Comparison of ENCODE assay signal across 11 cellular contexts in the genomic region with DNA sequence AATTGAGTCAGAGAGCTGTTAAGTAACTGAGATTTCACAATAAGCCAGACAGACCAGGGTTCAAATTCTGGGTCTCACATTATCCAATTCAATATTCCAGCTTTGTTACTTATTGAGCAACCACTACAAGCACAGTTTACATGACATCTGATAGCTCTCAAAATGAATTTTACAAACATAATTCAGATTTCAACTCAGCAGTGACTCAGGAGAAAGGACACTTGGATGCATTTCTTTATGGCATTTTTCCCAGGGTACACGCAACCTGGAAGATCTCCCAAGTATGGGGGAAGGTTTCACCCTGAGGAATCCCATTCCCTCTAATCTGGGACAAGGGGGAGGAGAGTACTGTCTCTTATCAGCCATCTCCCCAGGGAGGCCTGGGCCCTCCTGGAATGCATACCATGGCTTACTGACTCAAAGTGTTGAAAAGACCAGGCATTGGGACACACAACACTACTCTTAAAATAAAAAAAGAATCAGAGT.
DNase-seq lines count a peak whose midpoint lies in the region; ATAC-seq and TF ChIP-seq lines count a peak whose summit lies in the region.
"Had no signal": no experiment of that assay in that cellular context is flagged by ENCODE, and none has a peak within 500 bp of the region (broad histone marks: within the 10 kb centered on the region; RNA-seq: fewer than 3 reads in every experiment).

No MANE protein-coding gene starts in this region.

- no peaks in the 10 kb centered on the region for H3K36me3 ChIP-seq in left lung

- TF ChIP-seq CTCF in cardiac fibroblast (IDR thresholded peaks at IDR 0.05; ENCODE audit: low read depth, low read length) (no peak), left lung (IDR thresholded peaks at IDR 0.05) (no peak)

- peak overlapping the region in 1 of 2 donors; percentile 35 for H3K27ac ChIP-seq in left lung
- H3K27ac ChIP-seq: epithelial cell of prostate had no signal

- H3K27me3 ChIP-seq in left lung: no peaks in the 10 kb centered on the region

- H3K4me1 ChIP-seq in left lung: no peaks in the 10 kb centered on the region

- no peak overlapping the region for H3K4me3 ChIP-seq in cardiac fibroblast (replicated peaks in 1 of 2; ENCODE audit: low read depth in 2 of 2, low read length in 2 of 2)
- H3K4me3 ChIP-seq in left lung: no peak overlapping the region

- ATAC-seq in Right ventricle myocardium inferior (peak; percentile 100), left lung (peak; percentile 91)
- ATAC-seq: T-helper 17 cell had no signal

- intact Hi-C loops in Right ventricle myocardium inferior (cut with DNase I) (no loop called here), cardiac septum (cut with DNase I) (no loop called here), left lung (cut with DNase I) (no loop called here)

- H3K9me3 ChIP-seq in left lung: no peaks in the 10 kb centered on the region

- peak; percentile 91 for DNase-seq in Right ventricle myocardium inferior (ENCODE audit: missing footprints)
- DNase-seq in cardiac septum (ENCODE audit: low spot score): no peak
- DNase-seq in cardiac fibroblast (ENCODE audit: low read depth in 2 of 2): peak; percentile 90 to 99
- DNase-seq in left lung: peak in 1 of 2 donors; percentile 28
- DNase-seq in stimulated activated CD4-positive, alpha-beta T cell treated with anti-CD3 and anti-CD28 coated beads, Interleukin-4, amount 100 ng/mL, for 24 hours: no peak
- no peak for DNase-seq in NCI-H2171 treated with DMSO at 0.1 percent for 48 hours (lab: John Stamatoyannopoulos, UW)
- DNase-seq in superior temporal gyrus (ENCODE audit: extremely low spot score): no peak
- no peak for DNase-seq in OCI-M1 (lab: John Stamatoyannopoulos, UW)
- DNase-seq: NCI-H2081 treated with DMSO at 0.1 percent for 48 hours, T-helper 17 cell had no signal

Comparison
In these comparisons a context has a peak if more than half of its experiments do, and no peak if none do; other contexts are left out.
1. DNase-seq: peak in Right ventricle myocardium inferior (single experiment) and cardiac fibroblast (2 of 2); none in cardiac septum (single experiment), stimulated activated CD4-positive, alpha-beta T cell treated with anti-CD3 and anti-CD28 coated beads, Interleukin-4, amount 100 ng/mL, for 24 hours (single experiment), NCI-H2171 treated with DMSO at 0.1 percent for 48 hours (single experiment), superior temporal gyrus (single experiment) and OCI-M1 (single experiment).